ENCODE assay signal across 8 cellular contexts in the genomic region with DNA sequence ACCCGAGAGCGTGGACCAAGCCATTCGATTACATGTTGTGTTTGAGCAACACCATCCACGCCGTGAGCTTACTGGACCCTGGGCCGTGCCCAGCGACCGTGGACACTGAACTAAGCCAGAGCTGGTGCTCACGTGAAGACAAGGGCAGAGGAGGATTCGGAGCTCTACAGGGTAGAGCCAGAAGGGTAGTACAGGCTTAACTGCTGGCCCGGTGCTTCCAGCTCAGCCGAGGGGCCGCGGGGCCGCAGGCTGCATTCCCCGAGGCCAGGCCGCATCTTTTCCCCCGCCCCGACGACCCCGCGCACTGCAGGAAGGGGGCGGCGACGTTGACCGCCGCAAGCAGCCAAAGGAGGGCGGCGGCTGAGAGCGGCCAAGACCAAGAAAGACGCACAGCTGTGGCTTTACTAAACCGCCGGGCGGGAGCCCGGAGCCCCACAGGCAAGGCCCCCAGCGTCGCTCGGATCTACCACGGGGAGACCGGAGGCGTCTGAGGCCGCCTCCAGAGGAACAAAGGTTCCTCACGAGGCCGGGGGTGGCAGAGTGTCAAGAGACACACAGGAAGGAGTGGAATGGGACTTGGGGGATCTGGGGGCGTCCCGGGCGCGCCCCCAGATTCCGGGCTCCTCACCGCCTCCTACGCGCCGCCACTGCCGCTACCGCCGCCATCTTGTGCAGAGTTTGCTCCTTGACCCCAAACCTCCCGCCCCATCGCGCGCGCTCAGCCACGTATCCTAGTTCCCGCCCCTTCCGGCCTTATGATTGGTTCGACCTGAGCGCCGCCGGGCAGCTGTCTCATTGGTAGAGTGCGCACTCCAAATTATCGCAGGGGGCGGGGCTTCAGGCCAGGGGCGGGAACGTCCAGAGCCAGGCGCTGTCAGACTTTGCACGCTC. TPM values are rescaled to one million over a fixed set of nuclear protein-coding genes. Genes with fewer than 3 reads are reported as not detected.
DNase-seq lines count a peak whose midpoint lies in the region; ATAC-seq, FAIRE-seq and TF ChIP-seq lines count a peak whose summit lies in the region.

A gene (minus strand): TSS at position 680 of the 891 bp plus-strand sequence. CDS start 14 bp downstream, at position 666.

- H3K36me3 Mint-ChIP-seq in Caco-2 (ENCODE audit: insufficient read depth, unreplicated experiment) (peaks cover 66% of the 10 kb centered on the region), mesothelial cell of epicardium (peaks cover 4% of the 10 kb centered on the region)

- H3K27me3 Mint-ChIP-seq in Caco-2 (ENCODE audit: insufficient read depth, unreplicated experiment) (no peaks in the 10 kb centered on the region), mesothelial cell of epicardium (ENCODE audit: low read depth) (no peaks in the 10 kb centered on the region)

- H3F3A ChIP-seq in OCI-LY1 (ENCODE audit: insufficient read depth, low read length) = no peaks in the 10 kb centered on the region

- no peaks in the 10 kb centered on the region for H3K4me1 Mint-ChIP-seq in Caco-2 (ENCODE audit: low read depth, unreplicated experiment)
- peaks cover 12% of the 10 kb centered on the region for H3K4me1 Mint-ChIP-seq in mesothelial cell of epicardium

- H3K4me2 ChIP-seq in OCI-LY1 (ENCODE audit: low read length) = peak within 1 kb of the TSS; percentile 67

- peaks cover 32% of the 10 kb centered on the region for H3K79me2 ChIP-seq in OCI-LY1 (ENCODE audit: insufficient read depth, low read length)

- H2AFZ ChIP-seq in OCI-LY1 (ENCODE audit: low read length) = no peak within 1 kb of the TSS

- H3K4me3 Mint-ChIP-seq in Caco-2 (ENCODE audit: unreplicated experiment) (peak within 1 kb of the TSS; percentile 91), mesothelial cell of epicardium (peak within 1 kb of the TSS; percentile 92)

- peak; percentile 92 for FAIRE-seq in endometrium (lab: Jason Lieb, UNC)

- WGBS in HUES64 = under 1% methylated on average over 75 of the region's 75 CpGs

- ATAC-seq in GM21447 (IDR thresholded peaks at IDR 0.05; ENCODE audit: unreplicated experiment) = peak; percentile 88

- CTCF ChIA-PET in Caco-2 (lab: Charles Lee) = interaction anchor here (0.7 to 1.6 kb wide), 2 partner anchors 55 to 108 kb away, joined by 4 to 11 read pairs; a partner anchor contains a TSS

- TF ChIP-seq CTCF in Caco-2 (IDR thresholded peaks at IDR 0.05; ENCODE audit: insufficient read depth in 1 of 2, low read depth in 1 of 2, low read length in 1 of 2, severe bottlenecking in 1 of 2, unreplicated experiment in 1 of 2) (no peak), OCI-LY1 (IDR thresholded peaks at IDR 0.05; ENCODE audit: low read length) (no peak), mesothelial cell of epicardium (IDR thresholded peaks at IDR 0.05; ENCODE audit: unreplicated experiment) (no peak)

- no peaks in the 10 kb centered on the region for H3K9me3 Mint-ChIP-seq in Caco-2 (ENCODE audit: unreplicated experiment)
- H3K9me3 Mint-ChIP-seq in mesothelial cell of epicardium = no peaks in the 10 kb centered on the region

- DNase-seq in Caco-2 (peak; percentile 99), mesothelial cell of epicardium (ENCODE audit: low spot score in 2 of 2, unreplicated experiment in 2 of 2) (peak; percentile 95 to 96)
- peak; percentile 99 for DNase-seq in activated CD8-positive, alpha-beta memory T cell treated with anti-CD3 and anti-CD28 coated beads, Interleukin-2, amount 50 U/mL, for 4 hours
- peak; percentile 99 for DNase-seq in stimulated activated CD8-positive, alpha-beta memory T cell treated with anti-CD3 and anti-CD28 coated beads, Interleukin-15, amount 100 ng/mL, for 48 hours (ENCODE audit: low read depth in 2 of 2)

- no peaks in the 10 kb centered on the region for H4K20me1 ChIP-seq in OCI-LY1 (ENCODE audit: insufficient read depth, low read length)

- H3K9me2 ChIP-seq in OCI-LY1 (ENCODE audit: low read depth, low read length) = no peaks in the 10 kb centered on the region

- no peaks in the 10 kb centered on the region for H3K9me3 ChIP-seq in Caco-2
- H3K9me3 ChIP-seq in HUES64 (ENCODE audit: insufficient read depth, low read depth, low read length) = no peaks in the 10 kb centered on the region
- H3K9me3 ChIP-seq in OCI-LY1 (ENCODE audit: low read length) = no peaks in the 10 kb centered on the region

- H3K36me3 ChIP-seq in Caco-2 (ENCODE audit: control insufficient read depth, insufficient read depth, low read length) (peaks cover 5% of the 10 kb centered on the region), HUES64 (ENCODE audit: insufficient read depth, low read length) (peaks cover 48% of the 10 kb centered on the region), OCI-LY1 (ENCODE audit: insufficient read depth, low read length) (peaks cover 57% of the 10 kb centered on the region)

- H3K4me3 ChIP-seq in Caco-2 (ENCODE audit: low read depth, low read length) (peak within 1 kb of the TSS; percentile 66), HUES64 (ENCODE audit: low read length) (peak within 1 kb of the TSS; percentile 92), OCI-LY1 (ENCODE audit: low read depth, low read length, poor library complexity, severe bottlenecking) (peak within 1 kb of the TSS; percentile 91)

- H3K4me1 ChIP-seq in Caco-2 (peaks cover 17% of the 10 kb centered on the region), HUES64 (ENCODE audit: insufficient read depth, low read length) (no peaks in the 10 kb centered on the region), OCI-LY1 (ENCODE audit: insufficient read depth, low read length, severe bottlenecking) (peaks cover 22% of the 10 kb centered on the region)

- H3K9ac ChIP-seq in HUES64 (ENCODE audit: low read depth, low read length) (peak within 1 kb of the TSS; percentile 99), OCI-LY1 (ENCODE audit: low read length) (peak within 1 kb of the TSS; percentile 86)

- POLR2A ChIA-PET in Caco-2 (lab: Charles Lee) = interaction anchor here (0.6 to 4.5 kb wide), 16 partner anchors 18 to 387 kb away, joined by 3 to 43 read pairs (median 4); a partner anchor contains a TSS

- H3K27me3 ChIP-seq in Caco-2 (replicated peaks; ENCODE audit: control insufficient read depth, insufficient read depth, low read length) = no peaks in the 10 kb centered on the region
- H3K27me3 ChIP-seq in HUES64 (ENCODE audit: insufficient read depth, low read length) = no peaks in the 10 kb centered on the region
- H3K27me3 ChIP-seq in OCI-LY1 (ENCODE audit: insufficient read depth, low read length) = no peaks in the 10 kb centered on the region

- H3K27ac Mint-ChIP-seq in Caco-2 (ENCODE audit: unreplicated experiment) = peak within 1 kb of the TSS; percentile 91
- peak within 1 kb of the TSS; percentile 96 for H3K27ac Mint-ChIP-seq in mesothelial cell of epicardium

- BruUV-seq in Caco-2 (replicated peaks; lab: Mats Ljungman, UMichigan) = TSS peak; percentile 51

- intact Hi-C loops in Caco-2 (cut with micrococcal nuclease; ENCODE audit: unreplicated experiment) = loop anchor here (1.0 to 5.0 kb wide), 4 partner anchors 19 to 55 kb away; a partner anchor contains a TSS

- H3K27ac ChIP-seq in HUES64 (ENCODE audit: low read depth, low read length) (peak within 1 kb of the TSS; percentile 93), OCI-LY1 (ENCODE audit: low read depth, low read length, poor library complexity, severe bottlenecking) (peak within 1 kb of the TSS; percentile 74)

RNA-seq across cellular contexts. Expression of the gene that starts here (rescaled TPM):
- 414 and 442 TPM in 2 replicates for total RNA-seq in Caco-2 (2022)
- 201 TPM for polyA plus RNA-seq in HUES64 (2013, experiment 1 of 2)
- 200 TPM for polyA plus RNA-seq in HUES64 (2013, experiment 2 of 2)
- total RNA-seq in mesothelial cell of epicardium = 324 to 342 TPM (median 334 TPM) in 3 replicates

Comparison
In these comparisons a context has a peak if more than half of its experiments do, and no peak if none do; other contexts are left out.
1. Peak in every context shown above with its lines: DNase-seq, ATAC-seq, H3K4me3 ChIP-seq and H3K27ac ChIP-seq.